Comparison of ENCODE assay signal across 9 cellular contexts in the genomic region with DNA sequence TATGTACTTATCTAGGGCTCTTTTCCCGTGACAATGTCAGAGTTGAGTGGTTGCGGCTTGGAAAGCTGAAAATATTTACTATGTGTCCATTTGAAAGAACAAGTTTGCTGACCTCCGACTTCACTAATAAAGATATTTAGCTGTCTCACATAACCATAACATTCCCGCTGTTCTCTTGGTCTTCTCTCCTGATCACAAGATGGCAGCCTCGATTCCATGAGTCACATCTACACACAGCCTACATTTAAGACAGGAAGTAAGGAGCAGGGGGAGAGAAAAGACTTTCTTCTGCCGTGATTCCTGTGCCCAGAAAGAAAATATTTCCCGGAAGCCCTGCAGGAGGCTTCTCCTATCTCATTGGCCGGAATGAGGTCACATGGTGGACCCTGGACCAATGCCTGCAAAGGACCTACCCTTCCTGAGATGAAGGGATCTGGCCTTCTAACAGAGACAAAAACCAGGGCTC. TPM values are rescaled to one million over a fixed set of nuclear protein-coding genes. Genes with fewer than 3 reads are reported as not detected.
A peak's percentile ranks its signal among the peaks of the same experiment; 100 is the strongest.
DNase-seq lines count a peak whose midpoint lies in the region; ATAC-seq and TF ChIP-seq lines count a peak whose summit lies in the region.
"Had no signal": no experiment of that assay in that cellular context is flagged by ENCODE, and none has a peak within 500 bp of the region (broad histone marks: within the 10 kb centered on the region; RNA-seq: fewer than 3 reads in every experiment).

No MANE protein-coding gene starts in this region.

- H3K36me3 ChIP-seq in urinary bladder (ENCODE audit: insufficient read depth) (no peaks in the 10 kb centered on the region), prostate gland (no peaks in the 10 kb centered on the region)

- peak; percentile 17 for DNase-seq in NCI-H82 (lab: John Stamatoyannopoulos, UW)
- DNase-seq in NCI-H82 treated with DMSO at 0.1 percent for 48 hours (lab: John Stamatoyannopoulos, UW; ENCODE audit: unreplicated experiment) = no peak
- DNase-seq in T1000 (lab: John Stamatoyannopoulos, UW) = peak; percentile 2
- DNase-seq in right cardiac atrium = peak; percentile 62 to 83 (median 72)
- DNase-seq in prostate gland (ENCODE audit: low spot score) = no peak
- no peak for DNase-seq in activated CD8-positive, alpha-beta memory T cell treated with anti-CD3 and anti-CD28 coated beads, Interleukin-2, amount 50 U/mL, for 48 hours
- DNase-seq: CD4-positive, CD25-positive, alpha-beta regulatory T cell had no signal

- no peak for TF ChIP-seq POLR2A in prostate gland (IDR thresholded peaks at IDR 0.05)

- ATAC-seq in right cardiac atrium (peak; percentile 66 to 72), GM21723 (IDR thresholded peaks at IDR 0.05; ENCODE audit: unreplicated experiment) (no peak)

- whole genome bisulfite sequencing in right cardiac atrium = 24% methylated on average over 8 of the region's 8 CpGs
- WGBS in urinary bladder = 15% methylated on average over 8 of the region's 8 CpGs
- 32% methylated on average over 8 of the region's 8 CpGs for WGBS in prostate gland

- intact Hi-C loops in right cardiac atrium (cut with DNase I) = loop anchor here in 3 of 4 donors (2.0 to 5.0 kb wide), 2 partner anchors 223 to 406 kb away; no protein-coding TSS in a partner anchor
- intact Hi-C loops in prostate gland (cut with DNase I) = loop anchor here (1.0 to 10.0 kb wide), 4 partner anchors 41 to 399 kb away; no protein-coding TSS in a partner anchor

- H3K4me3 ChIP-seq in right cardiac atrium (ENCODE audit: low read length) = peak overlapping the region; percentile 26
- H3K4me3 ChIP-seq in urinary bladder (ENCODE audit: low read depth, low read length) = no peak overlapping the region
- H3K4me3 ChIP-seq in prostate gland = no peak overlapping the region

- H3K27ac ChIP-seq in right cardiac atrium (ENCODE audit: low read length) (peak overlapping the region; percentile 43), urinary bladder (ENCODE audit: low read depth) (peak overlapping the region; percentile 40), prostate gland (no peak overlapping the region)

- H3K4me1 ChIP-seq in right cardiac atrium (ENCODE audit: control insufficient read depth, insufficient read depth, low read length) (no peaks in the 10 kb centered on the region), urinary bladder (ENCODE audit: insufficient read depth) (no peaks in the 10 kb centered on the region), prostate gland (replicated peaks) (no peaks in the 10 kb centered on the region)

- no peak for TF ChIP-seq CTCF in prostate gland (IDR thresholded peaks at IDR 0.05)

- H3K9me3 ChIP-seq in right cardiac atrium (ENCODE audit: control insufficient read depth, low read length) (no peaks in the 10 kb centered on the region), prostate gland (no peaks in the 10 kb centered on the region)

- H3K27me3 ChIP-seq in right cardiac atrium (ENCODE audit: control insufficient read depth, insufficient read depth) = no peaks in the 10 kb centered on the region
- no peaks in the 10 kb centered on the region for H3K27me3 ChIP-seq in prostate gland (replicated peaks; ENCODE audit: insufficient read depth)

RNA-seq across cellular contexts. Expression of gene SYT13, which starts 47.4 kb away (rescaled TPM):
- total RNA-seq in right cardiac atrium = 10 to 100 TPM; 15.3 to 28.5 (median 23.6) TPM
- 12.8 TPM for polyA plus RNA-seq in right cardiac atrium
- 0.37 TPM for total RNA-seq in urinary bladder
- not detected for polyA plus RNA-seq in urinary bladder
- 1 to 10 TPM in 1 of 2 donors, under 1 TPM in 1; 0.80 to 4.8 TPM for total RNA-seq in prostate gland
- total RNA-seq: CD4-positive, CD25-positive, alpha-beta regulatory T cell had no signal
- polyA plus RNA-seq: CD4-positive, CD25-positive, alpha-beta regulatory T cell had no signal

Comparison
In these comparisons a context has a peak if more than half of its experiments do, and no peak if none do; other contexts are left out.
1. DNase-seq: peak in NCI-H82 (single experiment), T1000 (single experiment) and right cardiac atrium (3 of 3); none in NCI-H82 treated with DMSO at 0.1 percent for 48 hours (single experiment), prostate gland (single experiment) and activated CD8-positive, alpha-beta memory T cell treated with anti-CD3 and anti-CD28 coated beads, Interleukin-2, amount 50 U/mL, for 48 hours (single experiment).
2. H3K27ac ChIP-seq: peak in right cardiac atrium (single experiment) and urinary bladder (single experiment); none in prostate gland (0 of 2).